19 cellular contexts compared by ENCODE assay signal in the genomic region with DNA sequence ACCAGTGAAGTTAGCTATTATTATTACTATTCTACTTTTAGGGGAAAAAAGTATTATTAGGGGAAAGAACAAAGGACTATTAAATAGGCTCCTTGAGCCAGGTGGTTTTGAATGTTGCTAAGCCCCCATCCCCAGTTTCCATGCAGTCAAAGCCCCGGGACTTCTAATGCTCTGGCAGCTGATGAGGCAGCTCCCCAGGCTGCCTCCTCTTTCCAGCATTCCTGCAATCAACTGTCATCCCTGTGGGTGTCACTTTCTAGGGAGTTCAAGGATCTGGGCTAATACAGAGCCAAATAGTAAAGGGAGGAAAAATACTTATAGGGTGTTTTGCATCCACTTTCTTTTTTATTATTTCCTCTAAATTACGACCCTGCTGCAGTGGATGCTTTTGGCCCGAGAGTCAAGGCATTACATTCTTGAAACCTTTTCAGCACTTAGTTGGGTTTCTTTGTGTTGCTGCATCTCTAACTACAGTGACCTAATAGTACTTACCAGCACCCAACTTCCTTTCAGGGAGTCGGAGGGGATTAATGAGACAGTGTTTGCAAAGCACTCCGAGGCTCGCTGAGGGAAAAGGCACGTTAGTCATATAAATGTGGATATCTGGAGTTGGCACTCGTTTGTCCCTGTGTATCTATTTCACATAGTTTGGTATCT.
"Had no signal": no experiment of that assay in that cellular context is flagged by ENCODE, and none has a peak within 500 bp of the region (broad histone marks: within the 10 kb centered on the region; RNA-seq: fewer than 3 reads in every experiment).

No MANE protein-coding gene starts in this region.

- H3K9me3 ChIP-seq: ascending aorta, gastroesophageal sphincter, sigmoid colon, stomach, thoracic aorta had no signal

- H3K27ac Mint-ChIP-seq: activated CD8-positive, alpha-beta T cell treated with anti-CD3 and anti-CD28 coated beads, Interleukin-2, amount 10 ng/mL, durations not matched to agents 7 days and 5 days; activated naive CD8-positive, alpha-beta T cell treated with anti-CD3 and anti-CD28 coated beads, Interleukin-2, amount 10 ng/mL, durations not matched to agents 7 days and 5 days; natural killer cell; T-cell had no signal

- H3K4me3 Mint-ChIP-seq: activated CD8-positive, alpha-beta T cell treated with anti-CD3 and anti-CD28 coated beads, Interleukin-2, amount 10 ng/mL, durations not matched to agents 7 days and 5 days; activated naive CD8-positive, alpha-beta T cell treated with anti-CD3 and anti-CD28 coated beads, Interleukin-2, amount 10 ng/mL, durations not matched to agents 7 days and 5 days; central memory CD8-positive, alpha-beta T cell; natural killer cell; T-cell had no signal

- H3K4me1 Mint-ChIP-seq: activated naive CD8-positive, alpha-beta T cell treated with anti-CD3 and anti-CD28 coated beads, Interleukin-2, amount 10 ng/mL, durations not matched to agents 7 days and 5 days; central memory CD8-positive, alpha-beta T cell; natural killer cell; T-cell had no signal

- H3K27me3 ChIP-seq: ascending aorta, gastroesophageal sphincter, sigmoid colon, stomach had no signal

- H3K9me3 Mint-ChIP-seq: activated naive CD8-positive, alpha-beta T cell treated with anti-CD3 and anti-CD28 coated beads, Interleukin-2, amount 10 ng/mL, durations not matched to agents 7 days and 5 days; central memory CD8-positive, alpha-beta T cell; T-cell had no signal

- H3K36me3 Mint-ChIP-seq: activated naive CD8-positive, alpha-beta T cell treated with anti-CD3 and anti-CD28 coated beads, Interleukin-2, amount 10 ng/mL, durations not matched to agents 7 days and 5 days; natural killer cell; T-cell had no signal

- DNase-seq: activated CD4-positive, alpha-beta T cell treated with anti-CD3 and anti-CD28 coated beads for 4 hours; activated CD8-positive, alpha-beta memory T cell treated with anti-CD3 and anti-CD28 coated beads, Interleukin-2, amount 50 U/mL, for 48 hours; activated CD8-positive, alpha-beta T cell treated with anti-CD3 and anti-CD28 coated beads, Interleukin-2, amount 10 ng/mL, durations not matched to agents 7 days and 5 days; activated naive CD8-positive, alpha-beta T cell treated with anti-CD3 and anti-CD28 coated beads, Interleukin-2, amount 10 ng/mL, durations not matched to agents 7 days and 5 days; cortex of kidney; effector memory CD4-positive, alpha-beta T cell; left colon; natural killer cell; sigmoid colon; stimulated activated CD4-positive, alpha-beta T cell treated with anti-CD3 and anti-CD28 coated beads, Interleukin-15, amount 100 ng/mL, for 24 hours; stimulated activated CD4-positive, alpha-beta T cell treated with anti-CD3 and anti-CD28 coated beads, Interleukin-4, amount 100 ng/mL, for 24 hours; stomach; T-cell; WERI-Rb-1 had no signal

- H3K36me3 ChIP-seq: ascending aorta, gastroesophageal sphincter, sigmoid colon, stomach, thoracic aorta, WERI-Rb-1 had no signal

- H3K4me1 ChIP-seq: ascending aorta, gastroesophageal sphincter, sigmoid colon, stomach had no signal

- ATAC-seq: activated CD8-positive, alpha-beta T cell treated with anti-CD3 and anti-CD28 coated beads, Interleukin-2, amount 10 ng/mL, durations not matched to agents 7 days and 5 days; gastroesophageal sphincter; left colon; natural killer cell; T-cell had no signal

- H3K4me3 ChIP-seq: ascending aorta, gastroesophageal sphincter, sigmoid colon, stomach, thoracic aorta had no signal

- H3K27ac ChIP-seq: ascending aorta, epithelial cell of prostate, gastroesophageal sphincter, sigmoid colon, stomach, thoracic aorta, WERI-Rb-1 had no signal
